In the genomic region with DNA sequence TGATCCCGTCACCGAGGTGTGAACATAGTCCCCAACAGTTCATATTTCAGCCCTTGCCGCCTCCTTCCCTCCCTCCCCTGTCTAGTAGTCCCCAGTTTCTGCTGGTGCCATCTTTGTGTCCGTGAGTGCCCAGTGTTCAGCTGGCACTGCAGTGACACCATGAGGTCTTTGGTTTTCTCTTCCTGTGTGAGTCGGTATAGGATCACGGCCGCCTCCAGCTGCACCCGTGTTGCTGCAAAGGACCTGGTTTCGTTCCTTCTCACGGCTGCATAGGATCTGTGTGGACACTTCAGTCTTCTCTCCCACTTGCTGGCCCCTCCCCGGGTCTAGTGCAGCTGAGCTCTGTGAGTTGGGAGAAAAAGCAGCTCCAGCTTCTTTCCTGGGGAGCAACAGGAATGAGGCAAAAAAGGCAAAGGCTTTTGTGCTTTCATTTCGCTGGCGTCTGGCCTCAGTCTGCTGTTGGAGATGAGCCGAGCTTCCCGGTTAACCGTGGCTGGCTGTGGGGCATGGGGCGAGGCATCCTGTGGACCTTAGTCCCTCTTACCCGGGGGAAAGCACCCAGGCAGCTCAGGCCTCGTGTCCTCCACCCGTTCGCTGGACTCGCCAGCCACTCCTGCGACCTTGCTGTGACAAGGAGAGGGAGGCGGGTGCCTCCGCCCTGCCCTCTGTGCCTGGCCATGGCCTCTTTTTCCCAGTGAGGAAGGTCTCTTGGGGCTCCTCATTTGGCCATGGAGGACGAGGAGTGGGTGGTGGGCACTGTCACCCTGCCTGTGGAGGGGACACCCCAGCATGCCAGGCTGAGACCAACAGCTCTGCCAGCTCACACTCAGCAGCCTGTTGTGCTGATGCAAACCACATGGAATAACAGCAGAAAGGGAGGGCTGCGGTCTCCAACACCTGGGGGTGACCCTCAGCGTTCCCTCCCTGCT, we compare ENCODE assay signal across 12 cellular contexts.
DNase-seq lines count a peak whose midpoint lies in the region; TF ChIP-seq lines count a peak whose summit lies in the region.
"Had no signal": no experiment of that assay in that cellular context is flagged by ENCODE, and none has a peak within 500 bp of the region (broad histone marks: within the 10 kb centered on the region; RNA-seq: fewer than 3 reads in every experiment).

No MANE protein-coding gene starts in this region.

- TF ChIP-seq CTCF in WERI-Rb-1 (IDR thresholded peaks at IDR 0.05; ENCODE audit: low read depth, low read length) (no peak), parathyroid adenoma (IDR thresholded peaks at IDR 0.05) (no peak), brain microvascular endothelial cell (IDR thresholded peaks at IDR 0.05; ENCODE audit: low read depth, low read length, missing control alignments) (no peak), GM10266 (IDR thresholded peaks at IDR 0.05; ENCODE audit: control insufficient read depth, insufficient read depth, low read depth, missing control alignments) (no peak)

- no peak overlapping the region for H2AFZ ChIP-seq in parathyroid adenoma

- no peaks in the 10 kb centered on the region for H3K27me3 Mint-ChIP-seq in activated naive CD8-positive, alpha-beta T cell treated with anti-CD3 and anti-CD28 coated beads for 36 hours

- no peaks in the 10 kb centered on the region for H3K36me3 ChIP-seq in WERI-Rb-1
- no peaks in the 10 kb centered on the region for H3K36me3 ChIP-seq in parathyroid adenoma (ENCODE audit: control insufficient read depth, insufficient read depth, low read length)
- no peaks in the 10 kb centered on the region for H3K36me3 ChIP-seq in brain microvascular endothelial cell (replicated peaks)
- H3K36me3 ChIP-seq: left ventricle myocardium inferior had no signal

- no peak overlapping the region for H3K27ac Mint-ChIP-seq in activated naive CD8-positive, alpha-beta T cell treated with anti-CD3 and anti-CD28 coated beads for 36 hours
- H3K27ac Mint-ChIP-seq: activated T-helper 1 cell treated with anti-CD3 and anti-CD28 coated beads, Interleukin-12 subunit alpha, Interleukin-12 subunit beta, Interleukin-2, Interleukin-4 antibody, amounts not matched to agents 30 ng/mL and 10 ng/mL and 1 ng/mL, durations not matched to agents 14 hours and 24 hours and 36 hours had no signal

- no peaks in the 10 kb centered on the region for H3K36me3 Mint-ChIP-seq in activated naive CD8-positive, alpha-beta T cell treated with anti-CD3 and anti-CD28 coated beads for 36 hours

- H3K9me3 ChIP-seq in WERI-Rb-1 (ENCODE audit: severe bottlenecking) (peaks cover 20% of the 10 kb centered on the region), parathyroid adenoma (ENCODE audit: control insufficient read depth, low read length) (no peaks in the 10 kb centered on the region)
- H3K9me3 ChIP-seq: left ventricle myocardium inferior had no signal

- no peaks in the 10 kb centered on the region for H3K79me2 ChIP-seq in parathyroid adenoma

- no peak overlapping the region for H3K27ac ChIP-seq in WERI-Rb-1
- no peak overlapping the region for H3K27ac ChIP-seq in parathyroid adenoma
- no peak overlapping the region for H3K27ac ChIP-seq in brain microvascular endothelial cell
- H3K27ac ChIP-seq: left ventricle myocardium inferior had no signal

- in situ Hi-C loops in brain microvascular endothelial cell (cut with HindIII; ENCODE audit: low pct_ligation_motif_present, low sequenced_read_pairs), result no loop called here

- no peaks in the 10 kb centered on the region for H3K9me3 Mint-ChIP-seq in activated naive CD8-positive, alpha-beta T cell treated with anti-CD3 and anti-CD28 coated beads for 36 hours
- H3K9me3 Mint-ChIP-seq: activated T-helper 1 cell treated with anti-CD3 and anti-CD28 coated beads, Interleukin-12 subunit alpha, Interleukin-12 subunit beta, Interleukin-2, Interleukin-4 antibody, amounts not matched to agents 30 ng/mL and 10 ng/mL and 1 ng/mL, durations not matched to agents 14 hours and 24 hours and 36 hours had no signal

- H3K4me3 ChIP-seq in WERI-Rb-1 (ENCODE audit: low read depth, low read length) (no peak overlapping the region), parathyroid adenoma (ENCODE audit: low read depth, low read length) (no peak overlapping the region), brain microvascular endothelial cell (ENCODE audit: low read depth, low read length) (no peak overlapping the region)
- H3K4me3 ChIP-seq: left ventricle myocardium inferior had no signal

- H3K4me3 Mint-ChIP-seq in activated naive CD8-positive, alpha-beta T cell treated with anti-CD3 and anti-CD28 coated beads for 36 hours, result no peak overlapping the region
- H3K4me3 Mint-ChIP-seq: activated T-helper 1 cell treated with anti-CD3 and anti-CD28 coated beads, Interleukin-12 subunit alpha, Interleukin-12 subunit beta, Interleukin-2, Interleukin-4 antibody, amounts not matched to agents 30 ng/mL and 10 ng/mL and 1 ng/mL, durations not matched to agents 14 hours and 24 hours and 36 hours had no signal

- no peak overlapping the region for H3K9ac ChIP-seq in parathyroid adenoma

- H3K4me1 Mint-ChIP-seq in activated naive CD8-positive, alpha-beta T cell treated with anti-CD3 and anti-CD28 coated beads for 36 hours, result no peaks in the 10 kb centered on the region

- H3K4me1 ChIP-seq in parathyroid adenoma, result no peaks in the 10 kb centered on the region
- H3K4me1 ChIP-seq: left ventricle myocardium inferior had no signal

- H3K4me2 ChIP-seq in parathyroid adenoma (ENCODE audit: low read length), result peak overlapping the region; percentile 9

- DNase-seq in D341Med (ENCODE audit: low spot score) (peak; percentile 50), NCI-H1092 (lab: John Stamatoyannopoulos, UW) (peak; percentile 59), WERI-Rb-1 (peak; percentile 8), brain microvascular endothelial cell (no peak), GM10266 (ENCODE audit: extremely low spot score) (no peak)
- DNase-seq in activated naive CD8-positive, alpha-beta T cell treated with anti-CD3 and anti-CD28 coated beads for 36 hours, result no peak
- DNase-seq: activated CD4-positive, alpha-beta T cell treated with anti-CD3 and anti-CD28 coated beads, Interleukin-2, amount 50 U/mL, for 48 hours; left ventricle myocardium inferior; NCI-H2081 treated with DMSO at 0.1 percent for 48 hours; stimulated activated CD4-positive, alpha-beta T cell treated with anti-CD3 and anti-CD28 coated beads, Interleukin-1b, Interleukin-23, amount 100 ng/mL, for 48 hours had no signal

- H3K27me3 ChIP-seq in WERI-Rb-1 (ENCODE audit: insufficient read depth, low read depth, severe bottlenecking), result peaks cover 94% of the 10 kb centered on the region
- peaks cover 3% of the 10 kb centered on the region for H3K27me3 ChIP-seq in parathyroid adenoma (ENCODE audit: control insufficient read depth, insufficient read depth, low read length)
- no peaks in the 10 kb centered on the region for H3K27me3 ChIP-seq in brain microvascular endothelial cell (replicated peaks)

Comparison
In these comparisons a context has a peak if more than half of its experiments do, and no peak if none do; other contexts are left out.
1. DNase-seq: peak in D341Med (single experiment), NCI-H1092 (single experiment) and WERI-Rb-1 (single experiment); none in brain microvascular endothelial cell (single experiment), GM10266 (single experiment) and activated naive CD8-positive, alpha-beta T cell treated with anti-CD3 and anti-CD28 coated beads for 36 hours (single experiment).